In genomic region chr15:90906181-90906849, GRCh38 we compare ENCODE assay signal across 15 cellular contexts.
"Had no signal": no experiment of that assay in that cellular context is flagged by ENCODE, and none has a peak within 500 bp of the region (broad histone marks: within the 10 kb centered on the region; RNA-seq: fewer than 3 reads in every experiment).

No MANE protein-coding gene starts in this region.

- ATAC-seq: left colon had no signal

- H3K4me3 Mint-ChIP-seq: activated naive CD8-positive, alpha-beta T cell treated with anti-CD3 and anti-CD28 coated beads, Interleukin-2, amount 10 ng/mL, durations not matched to agents 7 days and 5 days; dendritic cell treated with granulocyte-macrophage colony-stimulating factor and Interleukin-4, amounts not matched to agents 40 ng/mL and 50 ng/mL, for 4 days; memory B cell; nephron progenitor cell had no signal

- H3K36me3 ChIP-seq: ovary had no signal

- H3K27ac Mint-ChIP-seq: activated naive CD8-positive, alpha-beta T cell treated with anti-CD3 and anti-CD28 coated beads, Interleukin-2, amount 10 ng/mL, durations not matched to agents 7 days and 5 days; dendritic cell treated with granulocyte-macrophage colony-stimulating factor and Interleukin-4, amounts not matched to agents 40 ng/mL and 50 ng/mL, for 4 days; memory B cell; nephron progenitor cell had no signal

- H3K9me3 Mint-ChIP-seq: activated naive CD8-positive, alpha-beta T cell treated with anti-CD3 and anti-CD28 coated beads, Interleukin-2, amount 10 ng/mL, durations not matched to agents 7 days and 5 days; dendritic cell treated with granulocyte-macrophage colony-stimulating factor and Interleukin-4, amounts not matched to agents 40 ng/mL and 50 ng/mL, for 4 days; memory B cell; nephron progenitor cell; T-helper 1 cell treated with Interleukin-12 subunit alpha and Interleukin-12 subunit beta and Interleukin-4 antibody, amounts not matched to agents 30 μg/mL and 1 μg/mL, for 36 hours had no signal

- H3K9me3 ChIP-seq: ovary, stomach, thyroid gland, vagina had no signal

- H3K4me3 ChIP-seq: cardiac muscle cell, ovary, stomach, thyroid gland, vagina had no signal

- H3K27ac ChIP-seq: cardiac muscle cell, ovary, stomach, thyroid gland, vagina had no signal

- DNase-seq: activated naive CD8-positive, alpha-beta T cell treated with anti-CD3 and anti-CD28 coated beads, Interleukin-2, amount 10 ng/mL, durations not matched to agents 7 days and 5 days; activated T-cell treated with anti-CD3 and anti-CD28 coated beads, Interleukin-2, amount 50 U/mL, for 48 hours; aorta; left colon; nephron progenitor cell; ovary; stimulated activated CD4-positive, alpha-beta T cell treated with anti-CD3 and anti-CD28 coated beads, Interleukin-15, amount 100 ng/mL, for 24 hours; stimulated activated CD4-positive, alpha-beta T cell treated with anti-CD3 and anti-CD28 coated beads, Interleukin-4, amount 100 ng/mL, for 24 hours; stomach; thyroid gland had no signal

- H3K27me3 Mint-ChIP-seq: activated naive CD8-positive, alpha-beta T cell treated with anti-CD3 and anti-CD28 coated beads, Interleukin-2, amount 10 ng/mL, durations not matched to agents 7 days and 5 days; dendritic cell treated with granulocyte-macrophage colony-stimulating factor and Interleukin-4, amounts not matched to agents 40 ng/mL and 50 ng/mL, for 4 days; memory B cell had no signal
